ENCODE assay signal across 20 cellular contexts in the genomic region with DNA sequence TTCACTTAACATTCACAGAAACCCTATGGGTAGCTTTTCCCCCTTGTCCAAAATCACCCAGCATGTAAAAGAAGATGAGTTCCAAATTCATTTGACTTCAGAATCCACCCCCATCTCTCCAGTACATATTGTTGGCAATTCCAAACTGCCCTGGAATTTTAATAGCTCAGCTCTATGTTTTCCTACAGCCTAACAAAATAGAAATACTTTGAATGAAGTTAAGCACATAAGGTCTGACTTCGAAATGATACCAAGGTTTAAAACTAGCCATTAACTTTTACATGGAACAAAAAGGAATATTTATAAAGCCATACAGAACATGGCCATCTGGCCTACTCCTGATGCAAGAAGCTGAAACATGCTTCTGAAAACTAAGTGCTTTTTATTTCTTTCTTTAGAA.
"Had no signal": no experiment of that assay in that cellular context is flagged by ENCODE, and none has a peak within 500 bp of the region (broad histone marks: within the 10 kb centered on the region; RNA-seq: fewer than 3 reads in every experiment).

No MANE protein-coding gene starts in this region.

- H3K9me3 Mint-ChIP-seq: activated CD4-positive, alpha-beta T cell treated with anti-CD3 and anti-CD28 coated beads, Interleukin-2, amount 10 ng/mL, durations not matched to agents 24 days and 14 days; activated naive CD4-positive, alpha-beta T cell treated with anti-CD3 and anti-CD28 coated beads for 36 hours; activated T-cell treated with anti-CD3 and anti-CD28 coated beads, Interleukin-2, amount 50 U/mL, for 24 hours; immature natural killer cell; neural progenitor cell; type B pancreatic cell had no signal

- H3K36me3 ChIP-seq: heart left ventricle, left ventricle myocardium inferior, neural progenitor cell, ovary had no signal

- H3K36me3 Mint-ChIP-seq: immature natural killer cell, naive B cell, neural progenitor cell, type B pancreatic cell had no signal

- H3K4me3 ChIP-seq: body of pancreas, dorsolateral prefrontal cortex, heart left ventricle, left ventricle myocardium inferior, neural progenitor cell, ovary had no signal

- H3K27ac Mint-ChIP-seq: activated CD4-positive, alpha-beta T cell treated with anti-CD3 and anti-CD28 coated beads, Interleukin-2, amount 10 ng/mL, durations not matched to agents 24 days and 14 days; activated CD8-positive, alpha-beta T cell treated with anti-CD3 and anti-CD28 coated beads, Interleukin-2, amount 10 ng/mL, durations not matched to agents 7 days and 5 days; activated naive CD4-positive, alpha-beta T cell treated with anti-CD3 and anti-CD28 coated beads for 36 hours; activated T-cell treated with anti-CD3 and anti-CD28 coated beads, Interleukin-2, amount 50 U/mL, for 24 hours; immature natural killer cell; neural progenitor cell; type B pancreatic cell had no signal

- H3K4me1 Mint-ChIP-seq: activated CD4-positive, alpha-beta T cell treated with anti-CD3 and anti-CD28 coated beads, Interleukin-2, amount 10 ng/mL, durations not matched to agents 24 days and 14 days; immature natural killer cell had no signal

- H3K27me3 Mint-ChIP-seq: naive B cell, type B pancreatic cell had no signal

- H3K27me3 ChIP-seq: body of pancreas, dorsolateral prefrontal cortex, heart left ventricle, neural progenitor cell, ovary had no signal

- H3K4me1 ChIP-seq: neural progenitor cell had no signal

- H3K4me3 Mint-ChIP-seq: activated CD4-positive, alpha-beta T cell treated with anti-CD3 and anti-CD28 coated beads, Interleukin-2, amount 10 ng/mL, durations not matched to agents 24 days and 14 days; activated CD8-positive, alpha-beta T cell treated with anti-CD3 and anti-CD28 coated beads, Interleukin-2, amount 10 ng/mL, durations not matched to agents 7 days and 5 days; activated naive CD4-positive, alpha-beta T cell treated with anti-CD3 and anti-CD28 coated beads for 36 hours; activated T-cell treated with anti-CD3 and anti-CD28 coated beads, Interleukin-2, amount 50 U/mL, for 24 hours; immature natural killer cell; naive B cell; neural progenitor cell; type B pancreatic cell had no signal

- H3K9me3 ChIP-seq: body of pancreas, heart left ventricle, left ventricle myocardium inferior, ovary had no signal

- H3K4me2 ChIP-seq: neural progenitor cell had no signal

- H3K27ac ChIP-seq: body of pancreas, epithelial cell of prostate, left ventricle myocardium inferior, neural progenitor cell, ovary had no signal

- ATAC-seq: activated CD8-positive, alpha-beta T cell treated with anti-CD3 and anti-CD28 coated beads, Interleukin-2, amount 10 ng/mL, durations not matched to agents 7 days and 5 days; body of pancreas; heart left ventricle; stimulated activated naive CD8-positive, alpha-beta T cell treated with anti-CD3 and anti-CD28 coated beads, Interleukin-15, Interleukin-2, amounts not matched to agents 100 U/mL and 50 U/mL, for 24 hours had no signal

- DNase-seq: activated CD4-positive, alpha-beta T cell treated with anti-CD3 and anti-CD28 coated beads, Interleukin-2, amount 10 ng/mL, durations not matched to agents 24 days and 14 days; activated CD8-positive, alpha-beta T cell treated with anti-CD3 and anti-CD28 coated beads, Interleukin-2, amount 10 ng/mL, durations not matched to agents 7 days and 5 days; activated naive CD4-positive, alpha-beta T cell treated with anti-CD3 and anti-CD28 coated beads for 36 hours; activated T-cell treated with anti-CD3 and anti-CD28 coated beads, Interleukin-2, amount 50 U/mL, for 24 hours; body of pancreas; caudate nucleus; dorsolateral prefrontal cortex; heart left ventricle; immature natural killer cell; kidney glomerular epithelial cell; left ventricle myocardium inferior; mammary epithelial cell; naive B cell; ovary; stimulated activated CD4-positive, alpha-beta T cell treated with anti-CD3 and anti-CD28 coated beads, Interleukin-2, amount 100 ng/mL, for 24 hours; stimulated activated naive CD8-positive, alpha-beta T cell treated with anti-CD3 and anti-CD28 coated beads, Interleukin-15, Interleukin-2, amounts not matched to agents 100 U/mL and 50 U/mL, for 24 hours; T1000 had no signal

- H3K9ac ChIP-seq: neural progenitor cell had no signal
